ENCODE assay signal across 25 cellular contexts in genomic region chr1:235112297-235113182, GRCh38. TPM values are rescaled to one million over a fixed set of nuclear protein-coding genes. Genes with fewer than 3 reads are reported as not detected.
DNase-seq lines count a peak whose midpoint lies in the region; ATAC-seq and TF ChIP-seq lines count a peak whose summit lies in the region.
"Had no signal": no experiment of that assay in that cellular context is flagged by ENCODE, and none has a peak within 500 bp of the region (broad histone marks: within the 10 kb centered on the region; RNA-seq: fewer than 3 reads in every experiment).

No MANE protein-coding gene starts in this region.

- peaks cover 6% of the 10 kb centered on the region for H3K4me1 Mint-ChIP-seq in stimulated activated naive CD8-positive, alpha-beta T cell treated with anti-CD3 and anti-CD28 coated beads, Interleukin-15, amount 100 ng/mL, for 72 hours
- H3K4me1 Mint-ChIP-seq: neural crest cell had no signal

- intact Hi-C loops in PC-9 (cut with micrococcal nuclease; ENCODE audit: unreplicated experiment), result no loop called here

- peaks cover 43% of the 10 kb centered on the region; the same call in 1 of the 2 replicates for H3F3A ChIP-seq in PC-9 (ENCODE audit: insufficient read depth, low read depth)

- H4K20me1 ChIP-seq in PC-9 (ENCODE audit: insufficient read depth), result peaks cover 23% of the 10 kb centered on the region

- no peak for DNase-seq in stimulated activated naive CD8-positive, alpha-beta T cell treated with anti-CD3 and anti-CD28 coated beads, Interleukin-15, amount 100 ng/mL, for 72 hours
- DNase-seq in stimulated activated naive CD8-positive, alpha-beta T cell treated with anti-CD3 and anti-CD28 coated beads, Interleukin-15, Interleukin-2, amounts not matched to agents 100 U/mL and 50 U/mL, for 24 hours, result no peak
- DNase-seq in PC-9, result no peak
- peak; percentile 2 for DNase-seq in ecto neural progenitor cell (ENCODE audit: low spot score)
- no peak for DNase-seq in HT-29 (ENCODE audit: low spot score)
- DNase-seq in NCI-H446 (lab: John Stamatoyannopoulos, UW), result no peak
- DNase-seq: activated CD4-positive, alpha-beta memory T cell treated with anti-CD3 and anti-CD28 coated beads for 36 hours; activated gamma-delta T cell treated with Interleukin-2 at 50 U/mL for 16 hours; activated T-cell treated with anti-CD3 and anti-CD28 coated beads for 4 hours; aorta; CD4-positive, CD25-positive, alpha-beta regulatory T cell; gastrocnemius medialis; Kasumi-1; left colon; mesenchymal stem cell; NCI-H1694 treated with DMSO at 0.1 percent for 48 hours; NCI-H524 treated with DMSO at 0.1 percent for 48 hours; right cardiac atrium; stimulated activated CD4-positive, alpha-beta T cell treated with anti-CD3 and anti-CD28 coated beads, Interleukin-2, amount 100 ng/mL, for 48 hours; substantia nigra; upper lobe of left lung had no signal

- CTCF ChIA-PET in PC-9 (lab: Charles Lee), result no interaction called here

- peaks cover 46% of the 10 kb centered on the region for H3K36me3 ChIP-seq in PC-9 (ENCODE audit: low read depth)

- BruUV-seq in PC-9 (replicated peaks; lab: Mats Ljungman, UMichigan), result no TSS peak

- H3K4me3 ChIP-seq in PC-9, result no peak overlapping the region
- H3K4me3 ChIP-seq: gastrocnemius medialis, GM12878, upper lobe of left lung had no signal

- H3K9me3 Mint-ChIP-seq in stimulated activated naive CD8-positive, alpha-beta T cell treated with anti-CD3 and anti-CD28 coated beads, Interleukin-15, amount 100 ng/mL, for 72 hours, result no peaks in the 10 kb centered on the region
- H3K9me3 Mint-ChIP-seq: activated CD4-positive, alpha-beta memory T cell treated with anti-CD3 and anti-CD28 coated beads for 36 hours; CD4-positive, CD25-positive, alpha-beta regulatory T cell; neural crest cell had no signal

- H3K4me2 ChIP-seq in PC-9, result no peak overlapping the region

- H3K9me2 ChIP-seq in PC-9 (ENCODE audit: insufficient read depth), result no peaks in the 10 kb centered on the region

- H3K4me3 Mint-ChIP-seq in stimulated activated naive CD8-positive, alpha-beta T cell treated with anti-CD3 and anti-CD28 coated beads, Interleukin-15, amount 100 ng/mL, for 72 hours, result no peak overlapping the region
- H3K4me3 Mint-ChIP-seq: activated CD4-positive, alpha-beta memory T cell treated with anti-CD3 and anti-CD28 coated beads for 36 hours; CD4-positive, CD25-positive, alpha-beta regulatory T cell; neural crest cell had no signal

- H3K9me3 ChIP-seq in PC-9 (ENCODE audit: insufficient read depth, low read depth), result no peaks in the 10 kb centered on the region
- H3K9me3 ChIP-seq: gastrocnemius medialis, upper lobe of left lung had no signal

- peaks cover 40% of the 10 kb centered on the region for H3K79me2 ChIP-seq in PC-9 (ENCODE audit: low read depth)

- H2AFZ ChIP-seq in PC-9, result no peak overlapping the region

- H3K4me1 ChIP-seq in PC-9 (replicated peaks; ENCODE audit: insufficient read depth), result no peaks in the 10 kb centered on the region
- H3K4me1 ChIP-seq: gastrocnemius medialis, upper lobe of left lung had no signal

- peak overlapping the region; percentile 39; the same call in 1 of the 2 replicates for H3K27ac ChIP-seq in PC-9
- H3K27ac ChIP-seq: gastrocnemius medialis, upper lobe of left lung had no signal

- no peak for ATAC-seq in stimulated activated naive CD8-positive, alpha-beta T cell treated with anti-CD3 and anti-CD28 coated beads, Interleukin-15, amount 100 ng/mL, for 72 hours
- no peak for ATAC-seq in stimulated activated naive CD8-positive, alpha-beta T cell treated with anti-CD3 and anti-CD28 coated beads, Interleukin-15, Interleukin-2, amounts not matched to agents 100 U/mL and 50 U/mL, for 24 hours
- no peak for ATAC-seq in HG02642 (IDR thresholded peaks at IDR 0.05; ENCODE audit: poor library complexity, unreplicated experiment)
- ATAC-seq: gastrocnemius medialis, GM12878, HCT116, left colon, right cardiac atrium had no signal

- no peaks in the 10 kb centered on the region for H3K27me3 ChIP-seq in PC-9 (ENCODE audit: insufficient read depth, low read depth)
- H3K27me3 ChIP-seq: gastrocnemius medialis, upper lobe of left lung had no signal

- H3K27me3 Mint-ChIP-seq in stimulated activated naive CD8-positive, alpha-beta T cell treated with anti-CD3 and anti-CD28 coated beads, Interleukin-15, amount 100 ng/mL, for 72 hours, result no peaks in the 10 kb centered on the region
- H3K27me3 Mint-ChIP-seq: activated CD4-positive, alpha-beta memory T cell treated with anti-CD3 and anti-CD28 coated beads for 36 hours; CD4-positive, CD25-positive, alpha-beta regulatory T cell had no signal

- POLR2A ChIA-PET in PC-9 (lab: Charles Lee; ENCODE audit: unreplicated experiment), result interaction anchor here (0.7 kb wide), 1 partner anchor 617 kb away, joined by 7 read pairs; no protein-coding TSS in a partner anchor

- TF ChIP-seq CTCF in PC-9 (conservative IDR thresholded peaks at IDR 0.05), result no peak

- peak overlapping the region; percentile 62 to 63 for H3K27ac Mint-ChIP-seq in stimulated activated naive CD8-positive, alpha-beta T cell treated with anti-CD3 and anti-CD28 coated beads, Interleukin-15, amount 100 ng/mL, for 72 hours
- H3K27ac Mint-ChIP-seq: activated CD4-positive, alpha-beta memory T cell treated with anti-CD3 and anti-CD28 coated beads for 36 hours; CD4-positive, CD25-positive, alpha-beta regulatory T cell had no signal

RNA-seq across cellular contexts. Expression of gene TOMM20, which starts 16.1 kb away (rescaled TPM):
- total RNA-seq in PC-9 (2021), result 165 and 187 TPM in 2 replicates
- total RNA-seq in HT-29 (2014; rRNA removed; shearing (Covaris generic)), result 47.0 and 49.0 TPM in 2 replicates

RNA-seq across cellular contexts. Expression of gene RBM34, which starts 48.5 kb away (rescaled TPM):
- 101 and 106 TPM in 2 replicates for total RNA-seq in PC-9 (2021)
- 34.9 and 43.7 TPM in 2 replicates for total RNA-seq in HT-29 (2014; rRNA removed; shearing (Covaris generic))
